ENCODE assay signal across 1 cellular context in the genomic region with DNA sequence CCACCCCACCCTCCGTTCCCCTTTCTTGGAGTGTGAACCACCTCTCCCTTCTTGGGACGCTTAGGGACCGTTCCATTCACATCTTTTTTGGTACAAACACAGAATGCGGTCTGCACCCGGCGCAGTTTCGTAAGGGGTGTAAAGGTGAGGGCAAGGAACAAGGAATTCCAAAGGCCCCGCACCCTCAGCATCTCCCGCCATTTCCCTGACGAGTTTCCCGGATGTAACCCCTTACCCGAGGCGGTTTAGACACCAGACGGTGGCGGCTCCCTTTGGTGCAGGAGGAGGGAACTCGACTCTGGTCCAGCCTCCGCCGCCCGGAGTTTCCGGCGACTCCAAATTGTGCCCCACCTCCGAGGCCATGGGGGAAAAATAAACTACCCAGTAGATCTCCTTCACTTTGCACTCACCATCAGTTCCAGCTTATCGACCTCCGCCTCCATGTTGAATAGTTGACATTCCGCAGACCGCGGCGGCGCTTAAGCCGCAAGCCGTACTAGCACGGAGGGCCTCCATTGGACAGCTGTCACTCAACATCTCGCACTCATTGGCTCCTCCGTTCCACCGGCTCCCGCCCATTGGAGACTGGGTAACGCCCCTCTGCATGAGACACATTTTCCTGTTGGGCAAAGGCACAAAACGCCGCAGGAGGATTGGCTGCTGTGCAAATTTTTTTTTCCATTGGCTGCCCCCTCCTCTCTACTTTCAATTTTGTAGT.
A peak's percentile ranks its signal among the peaks of the same experiment; 100 is the strongest.
TF ChIP-seq lines count a peak whose summit lies in the region.

Gene SKA2 (minus strand): TSS at position 466 of the 718 bp plus-strand sequence. CDS start 23 bp downstream, at position 443.

TF ChIP-seq in K562, 482 proteins besides CTCF, POLR2A, EP300 and RAD21 (continued from another document and continues in another):
- TF ChIP-seq, protein P1, sequence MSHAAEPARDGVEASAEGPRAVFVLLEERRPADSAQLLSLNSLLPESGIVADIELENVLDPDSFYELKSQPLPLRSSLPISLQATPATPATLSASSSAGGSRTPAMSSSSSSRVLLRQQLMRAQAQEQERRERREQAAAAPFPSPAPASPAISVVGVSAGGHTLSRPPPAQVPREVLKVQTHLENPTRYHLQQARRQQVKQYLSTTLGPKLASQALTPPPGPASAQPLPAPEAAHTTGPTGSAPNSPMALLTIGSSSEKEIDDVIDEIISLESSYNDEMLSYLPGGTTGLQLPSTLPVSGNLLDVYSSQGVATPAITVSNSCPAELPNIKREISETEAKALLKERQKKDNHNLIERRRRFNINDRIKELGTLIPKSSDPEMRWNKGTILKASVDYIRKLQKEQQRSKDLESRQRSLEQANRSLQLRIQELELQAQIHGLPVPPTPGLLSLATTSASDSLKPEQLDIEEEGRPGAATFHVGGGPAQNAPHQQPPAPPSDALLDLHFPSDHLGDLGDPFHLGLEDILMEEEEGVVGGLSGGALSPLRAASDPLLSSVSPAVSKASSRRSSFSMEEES (CRISPR knock-in tag; IDR thresholded peaks at IDR 0.05): no peak
- TF ChIP-seq, protein P2, sequence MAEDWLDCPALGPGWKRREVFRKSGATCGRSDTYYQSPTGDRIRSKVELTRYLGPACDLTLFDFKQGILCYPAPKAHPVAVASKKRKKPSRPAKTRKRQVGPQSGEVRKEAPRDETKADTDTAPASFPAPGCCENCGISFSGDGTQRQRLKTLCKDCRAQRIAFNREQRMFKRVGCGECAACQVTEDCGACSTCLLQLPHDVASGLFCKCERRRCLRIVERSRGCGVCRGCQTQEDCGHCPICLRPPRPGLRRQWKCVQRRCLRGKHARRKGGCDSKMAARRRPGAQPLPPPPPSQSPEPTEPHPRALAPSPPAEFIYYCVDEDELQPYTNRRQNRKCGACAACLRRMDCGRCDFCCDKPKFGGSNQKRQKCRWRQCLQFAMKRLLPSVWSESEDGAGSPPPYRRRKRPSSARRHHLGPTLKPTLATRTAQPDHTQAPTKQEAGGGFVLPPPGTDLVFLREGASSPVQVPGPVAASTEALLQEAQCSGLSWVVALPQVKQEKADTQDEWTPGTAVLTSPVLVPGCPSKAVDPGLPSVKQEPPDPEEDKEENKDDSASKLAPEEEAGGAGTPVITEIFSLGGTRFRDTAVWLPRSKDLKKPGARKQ (CRISPR knock-in tag; IDR thresholded peaks at IDR 0.05): no peak
- TF ChIP-seq, protein P3, sequence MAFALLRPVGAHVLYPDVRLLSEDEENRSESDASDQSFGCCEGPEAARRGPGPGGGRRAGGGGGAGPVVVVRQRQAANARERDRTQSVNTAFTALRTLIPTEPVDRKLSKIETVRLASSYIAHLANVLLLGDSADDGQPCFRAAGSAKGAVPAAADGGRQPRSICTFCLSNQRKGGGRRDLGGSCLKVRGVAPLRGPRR (CRISPR knock-in tag; IDR thresholded peaks at IDR 0.05): no peak
- TF ChIP-seq, protein P4, sequence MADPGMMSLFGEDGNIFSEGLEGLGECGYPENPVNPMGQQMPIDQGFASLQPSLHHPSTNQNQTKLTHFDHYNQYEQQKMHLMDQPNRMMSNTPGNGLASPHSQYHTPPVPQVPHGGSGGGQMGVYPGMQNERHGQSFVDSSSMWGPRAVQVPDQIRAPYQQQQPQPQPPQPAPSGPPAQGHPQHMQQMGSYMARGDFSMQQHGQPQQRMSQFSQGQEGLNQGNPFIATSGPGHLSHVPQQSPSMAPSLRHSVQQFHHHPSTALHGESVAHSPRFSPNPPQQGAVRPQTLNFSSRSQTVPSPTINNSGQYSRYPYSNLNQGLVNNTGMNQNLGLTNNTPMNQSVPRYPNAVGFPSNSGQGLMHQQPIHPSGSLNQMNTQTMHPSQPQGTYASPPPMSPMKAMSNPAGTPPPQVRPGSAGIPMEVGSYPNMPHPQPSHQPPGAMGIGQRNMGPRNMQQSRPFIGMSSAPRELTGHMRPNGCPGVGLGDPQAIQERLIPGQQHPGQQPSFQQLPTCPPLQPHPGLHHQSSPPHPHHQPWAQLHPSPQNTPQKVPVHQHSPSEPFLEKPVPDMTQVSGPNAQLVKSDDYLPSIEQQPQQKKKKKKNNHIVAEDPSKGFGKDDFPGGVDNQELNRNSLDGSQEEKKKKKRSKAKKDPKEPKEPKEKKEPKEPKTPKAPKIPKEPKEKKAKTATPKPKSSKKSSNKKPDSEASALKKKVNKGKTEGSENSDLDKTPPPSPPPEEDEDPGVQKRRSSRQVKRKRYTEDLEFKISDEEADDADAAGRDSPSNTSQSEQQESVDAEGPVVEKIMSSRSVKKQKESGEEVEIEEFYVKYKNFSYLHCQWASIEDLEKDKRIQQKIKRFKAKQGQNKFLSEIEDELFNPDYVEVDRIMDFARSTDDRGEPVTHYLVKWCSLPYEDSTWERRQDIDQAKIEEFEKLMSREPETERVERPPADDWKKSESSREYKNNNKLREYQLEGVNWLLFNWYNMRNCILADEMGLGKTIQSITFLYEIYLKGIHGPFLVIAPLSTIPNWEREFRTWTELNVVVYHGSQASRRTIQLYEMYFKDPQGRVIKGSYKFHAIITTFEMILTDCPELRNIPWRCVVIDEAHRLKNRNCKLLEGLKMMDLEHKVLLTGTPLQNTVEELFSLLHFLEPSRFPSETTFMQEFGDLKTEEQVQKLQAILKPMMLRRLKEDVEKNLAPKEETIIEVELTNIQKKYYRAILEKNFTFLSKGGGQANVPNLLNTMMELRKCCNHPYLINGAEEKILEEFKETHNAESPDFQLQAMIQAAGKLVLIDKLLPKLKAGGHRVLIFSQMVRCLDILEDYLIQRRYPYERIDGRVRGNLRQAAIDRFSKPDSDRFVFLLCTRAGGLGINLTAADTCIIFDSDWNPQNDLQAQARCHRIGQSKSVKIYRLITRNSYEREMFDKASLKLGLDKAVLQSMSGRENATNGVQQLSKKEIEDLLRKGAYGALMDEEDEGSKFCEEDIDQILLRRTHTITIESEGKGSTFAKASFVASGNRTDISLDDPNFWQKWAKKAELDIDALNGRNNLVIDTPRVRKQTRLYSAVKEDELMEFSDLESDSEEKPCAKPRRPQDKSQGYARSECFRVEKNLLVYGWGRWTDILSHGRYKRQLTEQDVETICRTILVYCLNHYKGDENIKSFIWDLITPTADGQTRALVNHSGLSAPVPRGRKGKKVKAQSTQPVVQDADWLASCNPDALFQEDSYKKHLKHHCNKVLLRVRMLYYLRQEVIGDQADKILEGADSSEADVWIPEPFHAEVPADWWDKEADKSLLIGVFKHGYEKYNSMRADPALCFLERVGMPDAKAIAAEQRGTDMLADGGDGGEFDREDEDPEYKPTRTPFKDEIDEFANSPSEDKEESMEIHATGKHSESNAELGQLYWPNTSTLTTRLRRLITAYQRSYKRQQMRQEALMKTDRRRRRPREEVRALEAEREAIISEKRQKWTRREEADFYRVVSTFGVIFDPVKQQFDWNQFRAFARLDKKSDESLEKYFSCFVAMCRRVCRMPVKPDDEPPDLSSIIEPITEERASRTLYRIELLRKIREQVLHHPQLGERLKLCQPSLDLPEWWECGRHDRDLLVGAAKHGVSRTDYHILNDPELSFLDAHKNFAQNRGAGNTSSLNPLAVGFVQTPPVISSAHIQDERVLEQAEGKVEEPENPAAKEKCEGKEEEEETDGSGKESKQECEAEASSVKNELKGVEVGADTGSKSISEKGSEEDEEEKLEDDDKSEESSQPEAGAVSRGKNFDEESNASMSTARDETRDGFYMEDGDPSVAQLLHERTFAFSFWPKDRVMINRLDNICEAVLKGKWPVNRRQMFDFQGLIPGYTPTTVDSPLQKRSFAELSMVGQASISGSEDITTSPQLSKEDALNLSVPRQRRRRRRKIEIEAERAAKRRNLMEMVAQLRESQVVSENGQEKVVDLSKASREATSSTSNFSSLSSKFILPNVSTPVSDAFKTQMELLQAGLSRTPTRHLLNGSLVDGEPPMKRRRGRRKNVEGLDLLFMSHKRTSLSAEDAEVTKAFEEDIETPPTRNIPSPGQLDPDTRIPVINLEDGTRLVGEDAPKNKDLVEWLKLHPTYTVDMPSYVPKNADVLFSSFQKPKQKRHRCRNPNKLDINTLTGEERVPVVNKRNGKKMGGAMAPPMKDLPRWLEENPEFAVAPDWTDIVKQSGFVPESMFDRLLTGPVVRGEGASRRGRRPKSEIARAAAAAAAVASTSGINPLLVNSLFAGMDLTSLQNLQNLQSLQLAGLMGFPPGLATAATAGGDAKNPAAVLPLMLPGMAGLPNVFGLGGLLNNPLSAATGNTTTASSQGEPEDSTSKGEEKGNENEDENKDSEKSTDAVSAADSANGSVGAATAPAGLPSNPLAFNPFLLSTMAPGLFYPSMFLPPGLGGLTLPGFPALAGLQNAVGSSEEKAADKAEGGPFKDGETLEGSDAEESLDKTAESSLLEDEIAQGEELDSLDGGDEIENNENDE (IDR thresholded peaks at IDR 0.05; ENCODE audit: low read depth, low read length): no peak
- TF ChIP-seq GMEB1 (CRISPR knock-in tag; IDR thresholded peaks at IDR 0.05) (no peak), FOXJ3 (CRISPR knock-in tag; IDR thresholded peaks at IDR 0.05) (no peak), RNF219 (CRISPR knock-in tag; IDR thresholded peaks at IDR 0.05) (no peak), PYGO2 (tag; IDR thresholded peaks at IDR 0.05) (peak; percentile 69; the same call in 1 of the 2 replicates), ZNF324 (CRISPR knock-in tag; IDR thresholded peaks at IDR 0.05) (no peak), ZNF586 (CRISPR knock-in tag; conservative IDR thresholded peaks at IDR 0.05) (no peak), PREB (CRISPR knock-in tag; IDR thresholded peaks at IDR 0.05) (no peak), TAF9B (IDR thresholded peaks at IDR 0.05; ENCODE audit: partially characterized antibody) (peak; percentile 92), L3MBTL2 (IDR thresholded peaks at IDR 0.05) (no peak; the same call in none of the 2 replicates), ZNF75A (CRISPR knock-in tag; IDR thresholded peaks at IDR 0.05) (no peak), ESRRB (CRISPR knock-in tag; IDR thresholded peaks at IDR 0.05; ENCODE audit: borderline replicate concordance) (no peak), MAFF (IDR thresholded peaks at IDR 0.05; ENCODE audit: low read length) (no peak), CBFA2T2 (conservative IDR thresholded peaks at IDR 0.05) (no peak), BHLHE40 (IDR thresholded peaks at IDR 0.05; ENCODE audit: low read length) (no peak), SPI1 (IDR thresholded peaks at IDR 0.05; ENCODE audit: borderline replicate concordance, low read depth, low read length) (no peak), GATAD2B (IDR thresholded peaks at IDR 0.05; ENCODE audit: borderline replicate concordance) (no peak)
- TF ChIP-seq, protein P5, sequence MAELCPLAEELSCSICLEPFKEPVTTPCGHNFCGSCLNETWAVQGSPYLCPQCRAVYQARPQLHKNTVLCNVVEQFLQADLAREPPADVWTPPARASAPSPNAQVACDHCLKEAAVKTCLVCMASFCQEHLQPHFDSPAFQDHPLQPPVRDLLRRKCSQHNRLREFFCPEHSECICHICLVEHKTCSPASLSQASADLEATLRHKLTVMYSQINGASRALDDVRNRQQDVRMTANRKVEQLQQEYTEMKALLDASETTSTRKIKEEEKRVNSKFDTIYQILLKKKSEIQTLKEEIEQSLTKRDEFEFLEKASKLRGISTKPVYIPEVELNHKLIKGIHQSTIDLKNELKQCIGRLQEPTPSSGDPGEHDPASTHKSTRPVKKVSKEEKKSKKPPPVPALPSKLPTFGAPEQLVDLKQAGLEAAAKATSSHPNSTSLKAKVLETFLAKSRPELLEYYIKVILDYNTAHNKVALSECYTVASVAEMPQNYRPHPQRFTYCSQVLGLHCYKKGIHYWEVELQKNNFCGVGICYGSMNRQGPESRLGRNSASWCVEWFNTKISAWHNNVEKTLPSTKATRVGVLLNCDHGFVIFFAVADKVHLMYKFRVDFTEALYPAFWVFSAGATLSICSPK (IDR thresholded peaks at IDR 0.05; ENCODE audit: borderline replicate concordance): no peak
- TF ChIP-seq, protein P6, sequence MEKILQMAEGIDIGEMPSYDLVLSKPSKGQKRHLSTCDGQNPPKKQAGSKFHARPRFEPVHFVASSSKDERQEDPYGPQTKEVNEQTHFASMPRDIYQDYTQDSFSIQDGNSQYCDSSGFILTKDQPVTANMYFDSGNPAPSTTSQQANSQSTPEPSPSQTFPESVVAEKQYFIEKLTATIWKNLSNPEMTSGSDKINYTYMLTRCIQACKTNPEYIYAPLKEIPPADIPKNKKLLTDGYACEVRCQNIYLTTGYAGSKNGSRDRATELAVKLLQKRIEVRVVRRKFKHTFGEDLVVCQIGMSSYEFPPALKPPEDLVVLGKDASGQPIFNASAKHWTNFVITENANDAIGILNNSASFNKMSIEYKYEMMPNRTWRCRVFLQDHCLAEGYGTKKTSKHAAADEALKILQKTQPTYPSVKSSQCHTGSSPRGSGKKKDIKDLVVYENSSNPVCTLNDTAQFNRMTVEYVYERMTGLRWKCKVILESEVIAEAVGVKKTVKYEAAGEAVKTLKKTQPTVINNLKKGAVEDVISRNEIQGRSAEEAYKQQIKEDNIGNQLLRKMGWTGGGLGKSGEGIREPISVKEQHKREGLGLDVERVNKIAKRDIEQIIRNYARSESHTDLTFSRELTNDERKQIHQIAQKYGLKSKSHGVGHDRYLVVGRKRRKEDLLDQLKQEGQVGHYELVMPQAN (IDR thresholded peaks at IDR 0.05; ENCODE audit: borderline replicate concordance): peak; percentile 73; the same call in 1 of the 2 replicates
